ENCODE assay signal across 1 cellular context in genomic region chr2:130824492-130825061, GRCh38.
TF ChIP-seq lines count a peak whose summit lies in the region.

No MANE protein-coding gene starts in this region.

TF ChIP-seq in WTC11, 78 proteins besides CTCF, POLR2A, EP300 and RAD21 (continued from another document):
- TF ChIP-seq AFF4 (CRISPR knock-in tag; IDR thresholded peaks at IDR 0.05; ENCODE audit: borderline replicate concordance) = no peak
- no peak for TF ChIP-seq ARID4B (CRISPR knock-in tag; IDR thresholded peaks at IDR 0.05; ENCODE audit: borderline replicate concordance)
- TF ChIP-seq NR3C1 (CRISPR knock-in tag; conservative IDR thresholded peaks at IDR 0.05; ENCODE audit: low read depth) = no peak
- TF ChIP-seq ZBTB21 (CRISPR knock-in tag; IDR thresholded peaks at IDR 0.05; ENCODE audit: borderline replicate concordance) = no peak
- TF ChIP-seq E2F4 (CRISPR knock-in tag; IDR thresholded peaks at IDR 0.05; ENCODE audit: borderline replicate concordance, low read depth) = no peak
- no peak for TF ChIP-seq ZNF219 (CRISPR knock-in tag; IDR thresholded peaks at IDR 0.05; ENCODE audit: borderline replicate concordance)
